Comparison of ENCODE assay signal across 1 cellular context in the genomic region with DNA sequence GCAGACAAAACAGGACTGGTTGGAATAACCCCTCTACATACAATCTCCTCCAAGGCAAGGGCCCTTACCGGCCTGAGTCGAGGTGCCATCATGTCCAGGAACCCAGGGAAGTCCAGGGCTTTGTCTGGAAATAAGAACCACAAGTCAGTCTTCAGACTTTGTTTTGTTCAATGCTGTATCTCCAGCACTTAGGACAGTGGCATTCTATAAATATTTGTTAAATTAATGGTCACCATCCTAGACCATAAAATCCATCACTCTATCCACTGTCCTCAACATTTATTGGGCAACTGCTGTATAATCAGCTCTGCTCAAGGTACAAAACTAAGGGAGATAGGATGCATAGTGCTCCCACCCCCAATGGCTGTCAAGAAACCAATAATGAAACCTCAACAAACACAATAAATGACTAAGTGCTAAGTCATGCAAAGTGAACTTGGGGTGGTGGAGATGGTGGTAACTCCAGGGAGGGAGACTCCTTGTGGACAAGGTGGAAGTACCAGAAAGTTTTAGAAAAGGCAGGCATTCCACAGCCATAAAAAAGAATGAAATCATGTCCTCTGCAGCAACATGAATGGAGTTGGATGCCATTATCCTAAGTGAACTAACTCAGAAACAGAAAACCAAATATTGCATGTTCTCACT.
TF ChIP-seq lines count a peak whose summit lies in the region.

No MANE protein-coding gene starts in this region.

TF ChIP-seq in GM23338, 12 proteins besides CTCF, POLR2A, EP300 and RAD21 (continued from another document):
- TF ChIP-seq, protein P1, sequence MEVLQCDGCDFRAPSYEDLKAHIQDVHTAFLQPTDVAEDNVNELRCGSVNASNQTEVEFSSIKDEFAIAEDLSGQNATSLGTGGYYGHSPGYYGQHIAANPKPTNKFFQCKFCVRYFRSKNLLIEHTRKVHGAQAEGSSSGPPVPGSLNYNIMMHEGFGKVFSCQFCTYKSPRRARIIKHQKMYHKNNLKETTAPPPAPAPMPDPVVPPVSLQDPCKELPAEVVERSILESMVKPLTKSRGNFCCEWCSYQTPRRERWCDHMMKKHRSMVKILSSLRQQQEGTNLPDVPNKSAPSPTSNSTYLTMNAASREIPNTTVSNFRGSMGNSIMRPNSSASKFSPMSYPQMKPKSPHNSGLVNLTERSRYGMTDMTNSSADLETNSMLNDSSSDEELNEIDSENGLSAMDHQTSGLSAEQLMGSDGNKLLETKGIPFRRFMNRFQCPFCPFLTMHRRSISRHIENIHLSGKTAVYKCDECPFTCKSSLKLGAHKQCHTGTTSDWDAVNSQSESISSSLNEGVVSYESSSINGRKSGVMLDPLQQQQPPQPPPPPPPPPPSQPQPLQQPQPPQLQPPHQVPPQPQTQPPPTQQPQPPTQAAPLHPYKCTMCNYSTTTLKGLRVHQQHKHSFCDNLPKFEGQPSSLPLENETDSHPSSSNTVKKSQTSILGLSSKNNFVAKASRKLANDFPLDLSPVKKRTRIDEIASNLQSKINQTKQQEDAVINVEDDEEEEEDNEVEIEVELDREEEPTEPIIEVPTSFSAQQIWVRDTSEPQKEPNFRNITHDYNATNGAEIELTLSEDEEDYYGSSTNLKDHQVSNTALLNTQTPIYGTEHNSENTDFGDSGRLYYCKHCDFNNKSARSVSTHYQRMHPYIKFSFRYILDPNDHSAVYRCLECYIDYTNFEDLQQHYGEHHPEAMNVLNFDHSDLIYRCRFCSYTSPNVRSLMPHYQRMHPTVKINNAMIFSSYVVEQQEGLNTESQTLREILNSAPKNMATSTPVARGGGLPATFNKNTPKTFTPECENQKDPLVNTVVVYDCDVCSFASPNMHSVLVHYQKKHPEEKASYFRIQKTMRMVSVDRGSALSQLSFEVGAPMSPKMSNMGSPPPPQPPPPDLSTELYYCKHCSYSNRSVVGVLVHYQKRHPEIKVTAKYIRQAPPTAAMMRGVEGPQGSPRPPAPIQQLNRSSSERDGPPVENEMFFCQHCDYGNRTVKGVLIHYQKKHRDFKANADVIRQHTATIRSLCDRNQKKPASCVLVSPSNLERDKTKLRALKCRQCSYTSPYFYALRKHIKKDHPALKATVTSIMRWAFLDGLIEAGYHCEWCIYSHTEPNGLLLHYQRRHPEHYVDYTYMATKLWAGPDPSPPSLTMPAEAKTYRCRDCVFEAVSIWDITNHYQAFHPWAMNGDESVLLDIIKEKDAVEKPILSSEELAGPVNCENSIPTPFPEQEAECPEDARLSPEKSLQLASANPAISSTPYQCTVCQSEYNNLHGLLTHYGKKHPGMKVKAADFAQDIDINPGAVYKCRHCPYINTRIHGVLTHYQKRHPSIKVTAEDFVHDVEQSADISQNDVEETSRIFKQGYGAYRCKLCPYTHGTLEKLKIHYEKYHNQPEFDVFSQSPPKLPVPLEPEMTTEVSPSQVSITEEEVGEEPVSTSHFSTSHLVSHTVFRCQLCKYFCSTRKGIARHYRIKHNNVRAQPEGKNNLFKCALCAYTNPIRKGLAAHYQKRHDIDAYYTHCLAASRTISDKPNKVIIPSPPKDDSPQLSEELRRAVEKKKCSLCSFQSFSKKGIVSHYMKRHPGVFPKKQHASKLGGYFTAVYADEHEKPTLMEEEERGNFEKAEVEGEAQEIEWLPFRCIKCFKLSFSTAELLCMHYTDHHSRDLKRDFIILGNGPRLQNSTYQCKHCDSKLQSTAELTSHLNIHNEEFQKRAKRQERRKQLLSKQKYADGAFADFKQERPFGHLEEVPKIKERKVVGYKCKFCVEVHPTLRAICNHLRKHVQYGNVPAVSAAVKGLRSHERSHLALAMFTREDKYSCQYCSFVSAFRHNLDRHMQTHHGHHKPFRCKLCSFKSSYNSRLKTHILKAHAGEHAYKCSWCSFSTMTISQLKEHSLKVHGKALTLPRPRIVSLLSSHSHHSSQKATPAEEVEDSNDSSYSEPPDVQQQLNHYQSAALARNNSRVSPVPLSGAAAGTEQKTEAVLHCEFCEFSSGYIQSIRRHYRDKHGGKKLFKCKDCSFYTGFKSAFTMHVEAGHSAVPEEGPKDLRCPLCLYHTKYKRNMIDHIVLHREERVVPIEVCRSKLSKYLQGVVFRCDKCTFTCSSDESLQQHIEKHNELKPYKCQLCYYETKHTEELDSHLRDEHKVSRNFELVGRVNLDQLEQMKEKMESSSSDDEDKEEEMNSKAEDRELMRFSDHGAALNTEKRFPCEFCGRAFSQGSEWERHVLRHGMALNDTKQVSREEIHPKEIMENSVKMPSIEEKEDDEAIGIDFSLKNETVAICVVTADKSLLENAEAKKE (CRISPR knock-in tag; IDR thresholded peaks at IDR 0.05), result no peak
- no peak for TF ChIP-seq CREB1 (CRISPR knock-in tag; IDR thresholded peaks at IDR 0.05; ENCODE audit: low read depth)
- TF ChIP-seq JUNB (IDR thresholded peaks at IDR 0.05; ENCODE audit: unreplicated experiment), result no peak
